Comparison of ENCODE assay signal across 11 cellular contexts in the genomic region with DNA sequence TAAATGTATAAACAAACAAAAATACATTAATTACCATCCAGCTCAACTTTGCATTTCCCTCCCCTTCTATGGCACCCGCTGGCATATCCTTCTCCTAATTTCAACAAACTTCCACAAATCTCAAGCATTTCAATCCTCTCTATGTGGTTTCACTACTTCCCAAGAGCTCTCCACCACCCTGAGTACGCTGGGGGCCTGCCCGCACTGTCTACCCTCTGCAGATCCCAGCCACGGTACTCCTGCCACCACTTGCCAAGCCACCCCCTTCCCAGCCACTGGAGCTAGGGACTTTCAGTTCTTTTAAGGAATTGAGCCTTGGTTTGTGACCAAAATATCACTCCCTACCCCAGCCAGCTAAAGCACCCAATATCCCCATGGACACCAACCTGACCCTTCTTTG. TPM values are rescaled to one million over a fixed set of nuclear protein-coding genes. Genes with fewer than 3 reads are reported as not detected.
DNase-seq lines count a peak whose midpoint lies in the region; ATAC-seq, FAIRE-seq and TF ChIP-seq lines count a peak whose summit lies in the region.
"Had no signal": no experiment of that assay in that cellular context is flagged by ENCODE, and none has a peak within 500 bp of the region (broad histone marks: within the 10 kb centered on the region; RNA-seq: fewer than 3 reads in every experiment).

No MANE protein-coding gene starts in this region.

- TF ChIP-seq CTCF in type B pancreatic cell (conservative IDR thresholded peaks at IDR 0.05) (no peak), D721Med (IDR thresholded peaks at IDR 0.05; ENCODE audit: insufficient read depth, missing control alignments) (no peak)

- FAIRE-seq in D721Med (lab: Jason Lieb, UNC) = no peak

- H3K4me1 ChIP-seq in mucosa of stomach (ENCODE audit: control insufficient read depth, insufficient read depth, low read length) = peaks cover 20% of the 10 kb centered on the region
- H3K4me1 ChIP-seq: prostate gland had no signal

- DNase-seq in activated naive CD4-positive, alpha-beta T cell treated with anti-CD3 and anti-CD28 coated beads, Interleukin-2, amount 10 ng/mL, durations not matched to agents 7 days and 5 days = no peak
- no peak for DNase-seq in activated naive CD8-positive, alpha-beta T cell treated with anti-CD3 and anti-CD28 coated beads, Interleukin-2, amount 50 U/mL, for 24 hours
- no peak for DNase-seq in type B pancreatic cell (ENCODE audit: extremely low spot score, unreplicated experiment)
- no peak for DNase-seq in GM19238 (ENCODE audit: insufficient read length, low spot score)
- DNase-seq in D721Med (ENCODE audit: insufficient read length, low spot score) = no peak
- DNase-seq: KBM-7, NCI-H524 had no signal

- H3K27ac Mint-ChIP-seq in activated naive CD4-positive, alpha-beta T cell treated with anti-CD3 and anti-CD28 coated beads, Interleukin-2, amount 50 U/mL, for 24 hours = peak overlapping the region; percentile 71
- no peak overlapping the region for H3K27ac Mint-ChIP-seq in activated naive CD4-positive, alpha-beta T cell treated with anti-CD3 and anti-CD28 coated beads, Interleukin-2, amount 10 ng/mL, durations not matched to agents 7 days and 5 days
- peak overlapping the region; percentile 82 for H3K27ac Mint-ChIP-seq in activated naive CD8-positive, alpha-beta T cell treated with anti-CD3 and anti-CD28 coated beads, Interleukin-2, amount 50 U/mL, for 24 hours
- peak overlapping the region; percentile 24 for H3K27ac Mint-ChIP-seq in type B pancreatic cell

- no peaks in the 10 kb centered on the region for H3K36me3 Mint-ChIP-seq in activated naive CD4-positive, alpha-beta T cell treated with anti-CD3 and anti-CD28 coated beads, Interleukin-2, amount 50 U/mL, for 24 hours
- H3K36me3 Mint-ChIP-seq in activated naive CD4-positive, alpha-beta T cell treated with anti-CD3 and anti-CD28 coated beads, Interleukin-2, amount 10 ng/mL, durations not matched to agents 7 days and 5 days = peaks cover 12% of the 10 kb centered on the region
- H3K36me3 Mint-ChIP-seq in activated naive CD8-positive, alpha-beta T cell treated with anti-CD3 and anti-CD28 coated beads, Interleukin-2, amount 50 U/mL, for 24 hours (ENCODE audit: low read depth) = peaks cover 3% of the 10 kb centered on the region
- peaks cover 11% of the 10 kb centered on the region for H3K36me3 Mint-ChIP-seq in type B pancreatic cell

- CTCF ChIA-PET in activated naive CD4-positive, alpha-beta T cell treated with anti-CD3 and anti-CD28 coated beads, Interleukin-2, amount 10 ng/mL, durations not matched to agents 7 days and 5 days (lab: Charles Lee) = interaction anchor here (0.8 to 1.6 kb wide), 9 partner anchors 14 to 71 kb away, joined by 3 to 4 read pairs (median 3); no protein-coding TSS in a partner anchor

- no peaks in the 10 kb centered on the region for H3K9me3 ChIP-seq in mucosa of stomach (ENCODE audit: control insufficient read depth, low read length)
- H3K9me3 ChIP-seq: prostate gland had no signal

- no peak for ATAC-seq in activated naive CD8-positive, alpha-beta T cell treated with anti-CD3 and anti-CD28 coated beads, Interleukin-2, amount 50 U/mL, for 24 hours
- ATAC-seq in GM21526 (IDR thresholded peaks at IDR 0.05; ENCODE audit: low FRiP score, unreplicated experiment) = no peak

- H3K4me1 Mint-ChIP-seq in activated naive CD4-positive, alpha-beta T cell treated with anti-CD3 and anti-CD28 coated beads, Interleukin-2, amount 50 U/mL, for 24 hours = peaks cover 51% of the 10 kb centered on the region
- H3K4me1 Mint-ChIP-seq in activated naive CD4-positive, alpha-beta T cell treated with anti-CD3 and anti-CD28 coated beads, Interleukin-2, amount 10 ng/mL, durations not matched to agents 7 days and 5 days = peaks cover 45% of the 10 kb centered on the region
- peaks cover 63% of the 10 kb centered on the region for H3K4me1 Mint-ChIP-seq in activated naive CD8-positive, alpha-beta T cell treated with anti-CD3 and anti-CD28 coated beads, Interleukin-2, amount 50 U/mL, for 24 hours
- peaks cover 40% of the 10 kb centered on the region for H3K4me1 Mint-ChIP-seq in type B pancreatic cell (ENCODE audit: unreplicated experiment)

- no peaks in the 10 kb centered on the region for H3K36me3 ChIP-seq in mucosa of stomach (ENCODE audit: control insufficient read depth, insufficient read depth, low read length)
- H3K36me3 ChIP-seq: prostate gland had no signal

- no peak overlapping the region for H3K4me3 ChIP-seq in mucosa of stomach (ENCODE audit: low read length)
- H3K4me3 ChIP-seq: prostate gland had no signal

- peak overlapping the region; percentile 93 for H3K9ac ChIP-seq in mucosa of stomach (ENCODE audit: low read length)

- H3K4me3 Mint-ChIP-seq in activated naive CD4-positive, alpha-beta T cell treated with anti-CD3 and anti-CD28 coated beads, Interleukin-2, amount 50 U/mL, for 24 hours = peak overlapping the region; percentile 72
- H3K4me3 Mint-ChIP-seq in activated naive CD4-positive, alpha-beta T cell treated with anti-CD3 and anti-CD28 coated beads, Interleukin-2, amount 10 ng/mL, durations not matched to agents 7 days and 5 days = no peak overlapping the region
- H3K4me3 Mint-ChIP-seq in activated naive CD8-positive, alpha-beta T cell treated with anti-CD3 and anti-CD28 coated beads, Interleukin-2, amount 50 U/mL, for 24 hours = peak overlapping the region; percentile 72
- peak overlapping the region; percentile 84 for H3K4me3 Mint-ChIP-seq in type B pancreatic cell

- H3K27me3 Mint-ChIP-seq in activated naive CD4-positive, alpha-beta T cell treated with anti-CD3 and anti-CD28 coated beads, Interleukin-2, amount 50 U/mL, for 24 hours = no peaks in the 10 kb centered on the region
- peaks cover 4% of the 10 kb centered on the region for H3K27me3 Mint-ChIP-seq in activated naive CD4-positive, alpha-beta T cell treated with anti-CD3 and anti-CD28 coated beads, Interleukin-2, amount 10 ng/mL, durations not matched to agents 7 days and 5 days
- H3K27me3 Mint-ChIP-seq in activated naive CD8-positive, alpha-beta T cell treated with anti-CD3 and anti-CD28 coated beads, Interleukin-2, amount 50 U/mL, for 24 hours = peaks cover 2% of the 10 kb centered on the region
- H3K27me3 Mint-ChIP-seq in type B pancreatic cell = no peaks in the 10 kb centered on the region

- no peaks in the 10 kb centered on the region for H3K27me3 ChIP-seq in mucosa of stomach (ENCODE audit: control insufficient read depth, insufficient read depth, low read length)

- H3K9me3 Mint-ChIP-seq in activated naive CD4-positive, alpha-beta T cell treated with anti-CD3 and anti-CD28 coated beads, Interleukin-2, amount 50 U/mL, for 24 hours = no peaks in the 10 kb centered on the region
- no peaks in the 10 kb centered on the region for H3K9me3 Mint-ChIP-seq in activated naive CD4-positive, alpha-beta T cell treated with anti-CD3 and anti-CD28 coated beads, Interleukin-2, amount 10 ng/mL, durations not matched to agents 7 days and 5 days
- no peaks in the 10 kb centered on the region for H3K9me3 Mint-ChIP-seq in activated naive CD8-positive, alpha-beta T cell treated with anti-CD3 and anti-CD28 coated beads, Interleukin-2, amount 50 U/mL, for 24 hours
- peaks cover 4% of the 10 kb centered on the region for H3K9me3 Mint-ChIP-seq in type B pancreatic cell

RNA-seq across cellular contexts. Expression of a gene that starts 1.9 kb away (rescaled TPM):
- total RNA-seq in type B pancreatic cell (ENCODE audit: low replicate concordance) = 14.6 and 18.4 TPM in 2 replicates

RNA-seq across cellular contexts. Expression of a gene that starts 4.3 kb away (rescaled TPM):
- 21.2 and 36.3 TPM in 2 replicates for total RNA-seq in type B pancreatic cell (ENCODE audit: low replicate concordance)

RNA-seq across cellular contexts. Expression of a gene that starts 18.2 kb away (rescaled TPM):
- 3.4 and 8.4 TPM in 2 replicates for total RNA-seq in type B pancreatic cell (ENCODE audit: low replicate concordance)

RNA-seq across cellular contexts. Expression of a gene that starts 31.2 kb away (rescaled TPM):
- 0.41 TPM in 1 of 2 replicates, not detected in the other for total RNA-seq in type B pancreatic cell (ENCODE audit: low replicate concordance)

RNA-seq across cellular contexts. Expression of a gene that starts 56.4 kb away (rescaled TPM):
- 28.0 and 45.2 TPM in 2 replicates for total RNA-seq in type B pancreatic cell (ENCODE audit: low replicate concordance)
